In the genomic region with DNA sequence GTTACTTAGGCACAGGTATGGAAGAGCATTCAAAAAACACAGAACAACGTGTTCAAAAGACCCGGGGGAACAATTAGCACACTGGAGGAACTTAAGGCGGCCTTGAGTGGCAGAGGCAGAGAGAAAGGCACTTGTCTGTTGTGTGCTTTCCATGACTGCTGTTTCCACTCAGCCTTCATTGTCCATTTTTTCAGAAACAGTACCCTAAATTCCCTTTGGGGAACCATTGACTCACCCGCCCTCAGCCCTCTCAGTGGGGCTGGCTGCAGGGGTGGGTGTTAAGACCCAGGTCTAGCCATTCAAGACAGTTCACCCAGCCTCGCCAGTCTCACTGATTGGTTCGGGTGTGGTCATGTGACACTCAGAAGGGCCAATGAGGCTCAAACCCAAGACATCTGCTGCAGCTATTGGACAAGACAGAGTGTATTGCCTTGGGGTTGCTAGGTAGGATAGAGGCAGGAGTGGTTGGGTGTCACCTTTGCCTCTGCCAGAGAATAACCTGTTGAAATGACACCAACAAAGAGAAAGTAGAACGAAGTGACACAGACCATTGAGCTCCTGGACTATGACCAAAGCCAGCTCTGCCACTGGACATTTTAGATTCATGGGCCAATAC, we compare ENCODE assay signal across 11 cellular contexts. TPM values are rescaled to one million over a fixed set of nuclear protein-coding genes. Genes with fewer than 3 reads are reported as not detected.
DNase-seq lines count a peak whose midpoint lies in the region; ATAC-seq, FAIRE-seq and TF ChIP-seq lines count a peak whose summit lies in the region.
"Had no signal": no experiment of that assay in that cellular context is flagged by ENCODE, and none has a peak within 500 bp of the region (broad histone marks: within the 10 kb centered on the region; RNA-seq: fewer than 3 reads in every experiment).

No MANE protein-coding gene starts in this region.

- H3K27ac Mint-ChIP-seq in MCF 10A (ENCODE audit: low read depth, unreplicated experiment) = no peak overlapping the region
- no peak overlapping the region for H3K27ac Mint-ChIP-seq in effector memory CD8-positive, alpha-beta T cell
- H3K27ac Mint-ChIP-seq: activated naive CD4-positive, alpha-beta T cell treated with anti-CD3 and anti-CD28 coated beads, Interleukin-2, amount 50 U/mL, for 24 hours had no signal

- H3K4me3 Mint-ChIP-seq in MCF 10A (ENCODE audit: unreplicated experiment) = no peak overlapping the region
- no peak overlapping the region for H3K4me3 Mint-ChIP-seq in effector memory CD8-positive, alpha-beta T cell
- H3K4me3 Mint-ChIP-seq: activated naive CD4-positive, alpha-beta T cell treated with anti-CD3 and anti-CD28 coated beads, Interleukin-2, amount 50 U/mL, for 24 hours had no signal

- no peak for TF ChIP-seq RAD21 in Ishikawa (IDR thresholded peaks at IDR 0.05; ENCODE audit: low read depth)

- no peaks in the 10 kb centered on the region for H3K36me3 Mint-ChIP-seq in MCF 10A (ENCODE audit: insufficient read depth, unreplicated experiment)
- H3K36me3 Mint-ChIP-seq in effector memory CD8-positive, alpha-beta T cell (ENCODE audit: insufficient read depth) = no peaks in the 10 kb centered on the region

- intact Hi-C loops in MCF 10A (cut with micrococcal nuclease) = no loop called here
- intact Hi-C loops in breast epithelium (cut with DNase I; ENCODE audit: low total_unique reads) = loop anchor here (2.0 kb wide), 1 partner anchor 65 kb away; no protein-coding TSS in a partner anchor

- TF ChIP-seq POLR2A in breast epithelium (IDR thresholded peaks at IDR 0.05) = no peak
- TF ChIP-seq POLR2A in H54 (IDR thresholded peaks at IDR 0.05; ENCODE audit: low read depth, low read length) = no peak

- no peak for TF ChIP-seq CTCF in MCF 10A (IDR thresholded peaks at IDR 0.05; ENCODE audit: unreplicated experiment)
- no peak for TF ChIP-seq CTCF in breast epithelium (IDR thresholded peaks at IDR 0.05)

- TF ChIP-seq EP300 in Ishikawa (IDR thresholded peaks at IDR 0.05; ENCODE audit: borderline replicate concordance) = no peak

- H3K4me3 ChIP-seq in breast epithelium = no peak overlapping the region

- H3K27me3 Mint-ChIP-seq in MCF 10A (ENCODE audit: insufficient read depth, unreplicated experiment) = no peaks in the 10 kb centered on the region
- H3K27me3 Mint-ChIP-seq in effector memory CD8-positive, alpha-beta T cell = peaks cover 6 to 7% of the 10 kb centered on the region in 2 donors
- H3K27me3 Mint-ChIP-seq: activated naive CD4-positive, alpha-beta T cell treated with anti-CD3 and anti-CD28 coated beads, Interleukin-2, amount 50 U/mL, for 24 hours had no signal

- no peaks in the 10 kb centered on the region for H3K27me3 ChIP-seq in breast epithelium

- FAIRE-seq in H54 (lab: Jason Lieb, UNC) = peak; percentile 89
- FAIRE-seq: G401.6 had no signal

- peak; percentile 90 for ATAC-seq in effector memory CD8-positive, alpha-beta T cell (replicated peaks)

- no peaks in the 10 kb centered on the region for H3K9me3 ChIP-seq in breast epithelium

- no TSS peak for BruUV-seq in MCF 10A (replicated peaks; lab: Mats Ljungman, UMichigan)

- H3K27ac ChIP-seq in breast epithelium = no peak overlapping the region
- H3K27ac ChIP-seq: parathyroid adenoma had no signal

- CTCF ChIA-PET in MCF 10A (lab: Yijun Ruan, JAX) = interaction anchor here (0.9 to 1.0 kb wide), 2 partner anchors 14 to 33 kb away, joined by 3 to 4 read pairs; no protein-coding TSS in a partner anchor

- POLR2A ChIA-PET in MCF 10A (lab: Yijun Ruan, JAX) = no interaction called here

- peaks cover 3% of the 10 kb centered on the region for H3K4me1 Mint-ChIP-seq in MCF 10A (ENCODE audit: insufficient read depth, unreplicated experiment)
- H3K4me1 Mint-ChIP-seq in effector memory CD8-positive, alpha-beta T cell (ENCODE audit: low read depth in 2 of 2) = peaks cover 2 to 3% of the 10 kb centered on the region in 2 donors

- peaks cover 8% of the 10 kb centered on the region for H3K9me3 Mint-ChIP-seq in MCF 10A (ENCODE audit: unreplicated experiment)
- H3K9me3 Mint-ChIP-seq in effector memory CD8-positive, alpha-beta T cell = no peaks in the 10 kb centered on the region
- H3K9me3 Mint-ChIP-seq: activated naive CD4-positive, alpha-beta T cell treated with anti-CD3 and anti-CD28 coated beads, Interleukin-2, amount 50 U/mL, for 24 hours had no signal

- no peaks in the 10 kb centered on the region for H3K4me1 ChIP-seq in breast epithelium
- H3K4me1 ChIP-seq: parathyroid adenoma had no signal

- peak; percentile 60 for DNase-seq in MCF 10A (ENCODE audit: unreplicated experiment)
- DNase-seq in breast epithelium (ENCODE audit: low spot score in 2 of 2) = no peak
- peak; percentile 68 for DNase-seq in H54 (ENCODE audit: insufficient read length, low spot score)
- peak; percentile 88 for DNase-seq in SK-N-DZ (ENCODE audit: low spot score)
- peak; percentile 6 to 21 (median 7) for DNase-seq in effector memory CD8-positive, alpha-beta T cell
- peak; percentile 17 to 52 for DNase-seq in stimulated activated CD8-positive, alpha-beta memory T cell treated with anti-CD3 and anti-CD28 coated beads, Interleukin-15, amount 100 ng/mL, for 48 hours (ENCODE audit: low read depth in 2 of 2)
- DNase-seq in KG1 (lab: John Stamatoyannopoulos, UW) = no peak

- no peaks in the 10 kb centered on the region for H3K36me3 ChIP-seq in breast epithelium

TF ChIP-seq in Ishikawa, 13 proteins besides CTCF, POLR2A, EP300 and RAD21:
- TF ChIP-seq CREB1 (IDR thresholded peaks at IDR 0.05; ENCODE audit: low read depth) = no peak
- TF ChIP-seq, protein P1, sequence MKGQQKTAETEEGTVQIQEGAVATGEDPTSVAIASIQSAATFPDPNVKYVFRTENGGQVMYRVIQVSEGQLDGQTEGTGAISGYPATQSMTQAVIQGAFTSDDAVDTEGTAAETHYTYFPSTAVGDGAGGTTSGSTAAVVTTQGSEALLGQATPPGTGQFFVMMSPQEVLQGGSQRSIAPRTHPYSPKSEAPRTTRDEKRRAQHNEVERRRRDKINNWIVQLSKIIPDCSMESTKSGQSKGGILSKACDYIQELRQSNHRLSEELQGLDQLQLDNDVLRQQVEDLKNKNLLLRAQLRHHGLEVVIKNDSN (IDR thresholded peaks at IDR 0.05) = peak; percentile 97

RNA-seq across cellular contexts. Expression of a gene that starts 19.6 kb away (rescaled TPM):
- 54.7 and 70.1 TPM in 2 replicates for total RNA-seq in MCF 10A (2022)
- 10 to 100 TPM; 31.8 to 43.9 (median 40.8) TPM for total RNA-seq in breast epithelium
- 60.5 and 63.1 TPM in 2 replicates for polyA plus RNA-seq in SK-N-DZ (2014; cell fraction: cytosol; rRNA removed)
- 15.3 and 20.2 TPM in 2 replicates for polyA plus RNA-seq in SK-N-DZ (2014; cell fraction: nucleus; rRNA removed)

RNA-seq across cellular contexts. Expression of a gene that starts 41.4 kb away (rescaled TPM):
- total RNA-seq in MCF 10A (2022) (72.5 and 95.3 TPM in 2 replicates), breast epithelium (10 to 100 TPM; 14.6 to 26.9 (median 21.3) TPM)
- 17.3 and 21.3 TPM in 2 replicates for polyA plus RNA-seq in SK-N-DZ (2014; cell fraction: cytosol; rRNA removed)
- 12.6 and 19.8 TPM in 2 replicates for polyA plus RNA-seq in SK-N-DZ (2014; cell fraction: nucleus; rRNA removed)

RNA-seq across cellular contexts. Expression of a gene that starts 51.1 kb away (rescaled TPM):
- not detected in 2 replicates for total RNA-seq in MCF 10A (2022)
- total RNA-seq in breast epithelium = 100 to 1,000 TPM in 1 of 3 donors, 10 to 100 TPM in 2; 11.7 to 144 (median 96.6) TPM
- polyA plus RNA-seq in SK-N-DZ (2014; cell fraction: cytosol; rRNA removed) = not detected in 2 replicates
- not detected in 2 replicates for polyA plus RNA-seq in SK-N-DZ (2014; cell fraction: nucleus; rRNA removed)

Comparison
In these comparisons a context has a peak if more than half of its experiments do, and no peak if none do; other contexts are left out.
1. DNase-seq: peak in MCF 10A (single experiment), H54 (single experiment), SK-N-DZ (single experiment), effector memory CD8-positive, alpha-beta T cell (3 of 3) and stimulated activated CD8-positive, alpha-beta memory T cell treated with anti-CD3 and anti-CD28 coated beads, Interleukin-15, amount 100 ng/mL, for 48 hours (2 of 2); none in breast epithelium (0 of 2) and KG1 (single experiment).
2. RNA of a gene that starts 51.1 kb away (total RNA-seq): 11.7 to 144 TPM in breast epithelium; not detected in MCF 10A; every median in the first group is over 10 times any median in the second.